ENCODE assay signal across 1 cellular context in genomic region chr5:179504600-179505396, GRCh38.
TF ChIP-seq lines count a peak whose summit lies in the region.

No MANE protein-coding gene starts in this region.

TF ChIP-seq in HepG2, 621 proteins besides CTCF, POLR2A, EP300 and RAD21 (continued from another document):
- TF ChIP-seq BRF2 (CRISPR knock-in tag; IDR thresholded peaks at IDR 0.05) (no peak), SOX6 (IDR thresholded peaks at IDR 0.05) (no peak), SOX6 (CRISPR knock-in tag; IDR thresholded peaks at IDR 0.05) (peak; percentile 93), NFE2L1 (CRISPR knock-in tag; IDR thresholded peaks at IDR 0.05; ENCODE audit: borderline replicate concordance) (no peak), ZNF710 (CRISPR knock-in tag; IDR thresholded peaks at IDR 0.05; ENCODE audit: borderline replicate concordance) (peak; percentile 43; the same call in 1 of the 2 replicates), KMT2B (CRISPR knock-in tag; IDR thresholded peaks at IDR 0.05) (no peak), SMAD3 (CRISPR knock-in tag; IDR thresholded peaks at IDR 0.05) (peak; percentile 40; the same call in 1 of the 2 replicates), RARA (CRISPR knock-in tag; IDR thresholded peaks at IDR 0.05) (0 out of 2 replicates have a peak, but pooled peaks have one; percentile 8), ZNF256 (CRISPR knock-in tag; conservative IDR thresholded peaks at IDR 0.05) (no peak), PRDM15 (CRISPR knock-in tag; IDR thresholded peaks at IDR 0.05) (peak; percentile 44; the same call in 1 of the 2 replicates), ZNF562 (CRISPR knock-in tag; IDR thresholded peaks at IDR 0.05; ENCODE audit: borderline replicate concordance) (no peak), SMC3 (IDR thresholded peaks at IDR 0.05; ENCODE audit: low read length) (no peak), ZNF446 (CRISPR knock-in tag; IDR thresholded peaks at IDR 0.05) (no peak), ZNF780A (CRISPR knock-in tag; IDR thresholded peaks at IDR 0.05) (no peak), FOXJ3 (CRISPR knock-in tag; IDR thresholded peaks at IDR 0.05; ENCODE audit: borderline replicate concordance) (peak; percentile 75; the same call in 1 of the 2 replicates), ZNF335 (CRISPR knock-in tag; IDR thresholded peaks at IDR 0.05) (no peak), ZNF432 (CRISPR knock-in tag; IDR thresholded peaks at IDR 0.05; ENCODE audit: borderline replicate concordance) (no peak), KDM2A (CRISPR knock-in tag; IDR thresholded peaks at IDR 0.05; ENCODE audit: borderline replicate concordance, low read depth) (no peak), PBX3 (CRISPR knock-in tag; IDR thresholded peaks at IDR 0.05; ENCODE audit: borderline replicate concordance) (no peak), TBX3 (IDR thresholded peaks at IDR 0.05; ENCODE audit: borderline replicate concordance) (no peak)
